Comparison of ENCODE assay signal across 8 cellular contexts in the genomic region with DNA sequence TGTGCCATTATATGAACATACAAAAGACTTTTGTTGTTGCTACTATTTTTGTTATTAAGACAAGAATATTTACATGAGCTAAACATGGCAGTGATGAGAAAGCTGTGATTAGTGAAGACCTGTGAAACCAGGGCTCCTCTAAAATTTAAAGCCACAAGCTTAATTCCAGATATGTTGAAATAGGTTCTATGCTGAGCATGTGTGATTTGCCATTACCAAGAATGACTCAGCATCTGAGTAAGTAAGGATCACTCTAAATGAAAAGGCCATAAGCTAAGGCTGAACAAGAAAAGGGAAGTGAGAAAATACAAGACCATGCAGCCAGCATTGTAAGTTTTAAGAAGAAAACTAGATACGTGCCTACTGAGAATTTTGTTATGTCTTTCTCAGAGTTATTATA.
DNase-seq lines count a peak whose midpoint lies in the region; ATAC-seq and TF ChIP-seq lines count a peak whose summit lies in the region.

No MANE protein-coding gene starts in this region.

- peak overlapping the region; percentile 64 for H3K27ac ChIP-seq in RWPE2 (ENCODE audit: poor library complexity, severe bottlenecking)

- ATAC-seq in GM19035 (IDR thresholded peaks at IDR 0.05; ENCODE audit: unreplicated experiment) = peak; percentile 100
- peak; percentile 100 for ATAC-seq in HG03103 (IDR thresholded peaks at IDR 0.05; ENCODE audit: low read depth, unreplicated experiment)
- peak; percentile 85 for ATAC-seq in RWPE2 (ENCODE audit: low read depth)

- no peak for TF ChIP-seq CTCF in AG10803 (conservative IDR thresholded peaks at IDR 0.05; ENCODE audit: low read length)
- no peak for TF ChIP-seq CTCF in RWPE2 (IDR thresholded peaks at IDR 0.05; ENCODE audit: poor library complexity, severe bottlenecking)

- H3K36me3 ChIP-seq in RWPE2 (ENCODE audit: low read depth) = no peaks in the 10 kb centered on the region

- no peak overlapping the region for H3K4me3 ChIP-seq in AG10803 (ENCODE audit: low read length)
- H3K4me3 ChIP-seq in RWPE2 (ENCODE audit: severe bottlenecking) = no peak overlapping the region

- peaks cover 39% of the 10 kb centered on the region for H3K4me1 ChIP-seq in RWPE2 (ENCODE audit: insufficient read depth, poor library complexity, severe bottlenecking)

- DNase-seq in AG10803 (ENCODE audit: low read depth) (peak; percentile 90), RWPE2 (ENCODE audit: low spot score) (no peak), inferior parietal cortex (ENCODE audit: extremely low spot score) (peak; percentile 34), G401 (ENCODE audit: low spot score) (no peak), hypothalamus (lab: John Stamatoyannopoulos, UW) (no peak)
- DNase-seq in activated naive CD4-positive, alpha-beta T cell treated with anti-CD3 and anti-CD28 coated beads, Interleukin-2, amount 50 U/mL, for 16 hours = no peak

- no peaks in the 10 kb centered on the region for H3K27me3 ChIP-seq in RWPE2 (ENCODE audit: insufficient read depth, poor library complexity, severe bottlenecking)

- no peaks in the 10 kb centered on the region for H3K9me3 ChIP-seq in RWPE2 (ENCODE audit: severe bottlenecking)

- in situ Hi-C loops in G401 (cut with HindIII; ENCODE audit: low sequenced_read_pairs) = no loop called here

Comparison
In these comparisons a context has a peak if more than half of its experiments do, and no peak if none do; other contexts are left out.
1. DNase-seq: peak in AG10803 (single experiment) and inferior parietal cortex (single experiment); none in RWPE2 (single experiment), G401 (single experiment), hypothalamus (0 of 51) and activated naive CD4-positive, alpha-beta T cell treated with anti-CD3 and anti-CD28 coated beads, Interleukin-2, amount 50 U/mL, for 16 hours (single experiment).
2. Peak in every context shown above with its lines, with median percentiles within 50 percentile points of each other: ATAC-seq.